In genomic region chr4:5381981-5382441, GRCh38 we compare ENCODE assay signal across 23 cellular contexts.
DNase-seq lines count a peak whose midpoint lies in the region; ATAC-seq, FAIRE-seq and TF ChIP-seq lines count a peak whose summit lies in the region.
"Had no signal": no experiment of that assay in that cellular context is flagged by ENCODE, and none has a peak within 500 bp of the region (broad histone marks: within the 10 kb centered on the region; RNA-seq: fewer than 3 reads in every experiment).

No MANE protein-coding gene starts in this region.

- intact Hi-C loops in left ventricle myocardium superior (cut with micrococcal nuclease) = no loop called here

- FAIRE-seq in HTR-8/SVneo (lab: Jason Lieb, UNC) = peak; percentile 23
- FAIRE-seq: RCC 7860 had no signal

- DNase-seq in AG08395 (ENCODE audit: low spot score) (peak; percentile 20), HTR-8/SVneo (ENCODE audit: insufficient read length, low spot score) (peak; percentile 61), astrocyte of the spinal cord (ENCODE audit: low read depth, low spot score) (peak; percentile 61), kidney tubule cell (ENCODE audit: low spot score) (peak; percentile 11), T-helper 1 cell (no peak), left ventricle myocardium superior (no peak), NCI-H1694 treated with DMSO at 0.1 percent for 48 hours (lab: John Stamatoyannopoulos, UW) (no peak)
- DNase-seq: activated naive CD4-positive, alpha-beta T cell treated with anti-CD3 and anti-CD28 coated beads, Interleukin-2, amount 10 ng/mL, durations not matched to agents 7 days and 5 days; activated T-cell treated with anti-CD3 and anti-CD28 coated beads, Interleukin-2, amount 50 U/mL, for 1 hour; effector CD4-positive, alpha-beta T cell; hippocampal formation; KBM-7; left colon; NCI-H1105 treated with DMSO at 0.1 percent for 48 hours; NCI-H2171; stimulated activated CD4-positive, alpha-beta T cell treated with anti-CD3 and anti-CD28 coated beads, Interleukin-4, amount 100 ng/mL, for 1 hour had no signal

- no peak overlapping the region for H3K4me3 ChIP-seq in astrocyte of the spinal cord (ENCODE audit: low read depth, low read length)
- H3K4me3 ChIP-seq: cardiac muscle cell, esophagus muscularis mucosa, GM23338, suprapubic skin had no signal

- in situ Hi-C loops in astrocyte of the spinal cord (cut with HindIII; ENCODE audit: low sequenced_read_pairs) = no loop called here

- TF ChIP-seq CTCF in astrocyte of the spinal cord (IDR thresholded peaks at IDR 0.05; ENCODE audit: low read depth, low read length) = no peak

- ATAC-seq in left ventricle myocardium superior (no peak), HG02981 (IDR thresholded peaks at IDR 0.05; ENCODE audit: unreplicated experiment) (no peak)
- ATAC-seq: GM23338, left colon, sciatic nerve had no signal

Comparison
In these comparisons a context has a peak if more than half of its experiments do, and no peak if none do; other contexts are left out.
1. DNase-seq: peak in AG08395 (single experiment), HTR-8/SVneo (single experiment), astrocyte of the spinal cord (single experiment) and kidney tubule cell (single experiment); none in T-helper 1 cell (0 of 5), left ventricle myocardium superior (single experiment) and NCI-H1694 treated with DMSO at 0.1 percent for 48 hours (single experiment).